In the genomic region with DNA sequence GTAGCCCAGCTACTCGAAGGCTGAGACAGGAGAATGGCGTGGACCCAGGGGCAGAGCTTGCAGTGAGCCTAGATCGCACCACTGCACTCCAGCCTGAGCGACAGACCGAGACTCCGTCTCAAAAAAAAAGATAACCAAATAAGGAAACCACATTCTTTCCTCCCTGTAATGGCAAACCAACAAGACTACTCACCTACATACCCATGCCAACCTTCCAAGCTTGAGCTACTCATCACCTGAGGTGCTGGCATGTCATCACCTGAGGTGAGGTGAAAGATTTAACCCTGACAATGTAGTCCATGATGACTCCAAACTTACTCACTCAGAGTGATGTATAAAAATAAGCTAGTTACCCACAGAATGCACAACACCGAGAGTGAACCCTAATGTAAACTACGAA, we compare ENCODE assay signal across 19 cellular contexts.
A peak's percentile ranks its signal among the peaks of the same experiment; 100 is the strongest.
DNase-seq lines count a peak whose midpoint lies in the region; ATAC-seq and FAIRE-seq lines count a peak whose summit lies in the region.
"Had no signal": no experiment of that assay in that cellular context is flagged by ENCODE, and none has a peak within 500 bp of the region (broad histone marks: within the 10 kb centered on the region; RNA-seq: fewer than 3 reads in every experiment).

No MANE protein-coding gene starts in this region.

- no peak overlapping the region for H3K27ac ChIP-seq in naive thymus-derived CD4-positive, alpha-beta T cell (ENCODE audit: low read depth, low read length)
- no peak overlapping the region for H3K27ac ChIP-seq in small intestine (ENCODE audit: low read depth in 1 of 2, low read length in 1 of 2)
- H3K27ac ChIP-seq: upper lobe of right lung had no signal

- no peak overlapping the region for H3K4me3 Mint-ChIP-seq in activated T-cell treated with anti-CD3 and anti-CD28 coated beads, Interleukin-2, amount 50 U/mL, for 72 hours
- H3K4me3 Mint-ChIP-seq in activated naive CD8-positive, alpha-beta T cell treated with anti-CD3 and anti-CD28 coated beads, Interleukin-2, amount 10 ng/mL, durations not matched to agents 7 days and 5 days: no peak overlapping the region
- peak overlapping the region in 1 of 10 donors; percentile 52 for H3K4me3 Mint-ChIP-seq in naive thymus-derived CD4-positive, alpha-beta T cell
- H3K4me3 Mint-ChIP-seq: GM23338 had no signal

- H3K36me3 Mint-ChIP-seq in activated T-cell treated with anti-CD3 and anti-CD28 coated beads, Interleukin-2, amount 50 U/mL, for 72 hours (ENCODE audit: insufficient read depth in 2 of 2): peaks cover 3 to 7% of the 10 kb centered on the region in 2 donors
- H3K36me3 Mint-ChIP-seq in activated naive CD8-positive, alpha-beta T cell treated with anti-CD3 and anti-CD28 coated beads, Interleukin-2, amount 10 ng/mL, durations not matched to agents 7 days and 5 days: peaks cover 26% of the 10 kb centered on the region
- peaks cover under 1 to 16% (median 4%) of the 10 kb centered on the region in 5 donors for H3K36me3 Mint-ChIP-seq in naive thymus-derived CD4-positive, alpha-beta T cell

- no peak for DNase-seq in activated T-cell treated with anti-CD3 and anti-CD28 coated beads, Interleukin-2, amount 50 U/mL, for 72 hours
- DNase-seq in activated T-cell treated with anti-CD3 and anti-CD28 coated beads, Interleukin-2, amount 50 U/mL, for 48 hours: no peak
- DNase-seq in HTR-8/SVneo (ENCODE audit: insufficient read length, low spot score) (no peak), NCI-H1105 treated with DMSO at 0.1 percent for 48 hours (lab: John Stamatoyannopoulos, UW) (no peak), small intestine (no peak)
- no peak for DNase-seq in activated naive CD8-positive, alpha-beta T cell treated with anti-CD3 and anti-CD28 coated beads, Interleukin-2, amount 10 ng/mL, durations not matched to agents 7 days and 5 days
- no peak for DNase-seq in naive thymus-derived CD4-positive, alpha-beta T cell
- DNase-seq: activated CD4-positive, alpha-beta T cell treated with anti-CD3 and anti-CD28 coated beads, Interleukin-2, amount 50 U/mL, for 1 hour; activated gamma-delta T cell treated with Interleukin-2 at 50 U/mL for 16 hours; effector memory CD4-positive, alpha-beta T cell; MG63; NCI-H2029 treated with DMSO at 0.1 percent for 48 hours; NCI-H69; stimulated activated naive CD4-positive, alpha-beta T cell; upper lobe of right lung had no signal

- intact Hi-C loops in naive thymus-derived CD4-positive, alpha-beta T cell (cut with micrococcal nuclease): loop anchor here (5.0 kb wide), 3 partner anchors 34 to 119 kb away; a partner anchor contains a TSS

- ATAC-seq in activated T-cell treated with anti-CD3 and anti-CD28 coated beads, Interleukin-2, amount 50 U/mL, for 72 hours (replicated peaks in 1 of 2): peak; percentile 40 to 43
- no peak for ATAC-seq in activated naive CD8-positive, alpha-beta T cell treated with anti-CD3 and anti-CD28 coated beads, Interleukin-2, amount 10 ng/mL, durations not matched to agents 7 days and 5 days (ENCODE audit: low read depth)
- no peak for ATAC-seq in naive thymus-derived CD4-positive, alpha-beta T cell
- no peak for ATAC-seq in GM19328 (IDR thresholded peaks at IDR 0.05; ENCODE audit: unreplicated experiment)
- ATAC-seq: GM23338, Right ventricle myocardium inferior, upper lobe of right lung had no signal

- POLR2A ChIA-PET in activated naive CD8-positive, alpha-beta T cell treated with anti-CD3 and anti-CD28 coated beads, Interleukin-2, amount 10 ng/mL, durations not matched to agents 7 days and 5 days (lab: Charles Lee): no interaction called here
- POLR2A ChIA-PET in naive thymus-derived CD4-positive, alpha-beta T cell (lab: Charles Lee): interaction anchor here (1.0 kb wide), 1 partner anchor 164 kb away, joined by 5 read pairs; a partner anchor contains a TSS

- H3K27me3 Mint-ChIP-seq in activated T-cell treated with anti-CD3 and anti-CD28 coated beads, Interleukin-2, amount 50 U/mL, for 72 hours (ENCODE audit: low read depth): no peaks in the 10 kb centered on the region
- no peaks in the 10 kb centered on the region for H3K27me3 Mint-ChIP-seq in activated naive CD8-positive, alpha-beta T cell treated with anti-CD3 and anti-CD28 coated beads, Interleukin-2, amount 10 ng/mL, durations not matched to agents 7 days and 5 days
- no peaks in the 10 kb centered on the region for H3K27me3 Mint-ChIP-seq in naive thymus-derived CD4-positive, alpha-beta T cell

- H3K27ac Mint-ChIP-seq in activated T-cell treated with anti-CD3 and anti-CD28 coated beads, Interleukin-2, amount 50 U/mL, for 72 hours: peak overlapping the region; percentile 42
- peak overlapping the region; percentile 47 for H3K27ac Mint-ChIP-seq in activated naive CD8-positive, alpha-beta T cell treated with anti-CD3 and anti-CD28 coated beads, Interleukin-2, amount 10 ng/mL, durations not matched to agents 7 days and 5 days
- H3K27ac Mint-ChIP-seq in naive thymus-derived CD4-positive, alpha-beta T cell: peak overlapping the region; percentile 51 to 97 (median 74)
- H3K27ac Mint-ChIP-seq: GM23338 had no signal

- 76 to 91% (median 83%) methylated on average over 8 of the region's 8 CpGs for WGBS in small intestine, 3 donors

- H3K9me3 ChIP-seq in naive thymus-derived CD4-positive, alpha-beta T cell (ENCODE audit: control insufficient read depth in 2 of 3, low read length in 3 of 3): no peaks in the 10 kb centered on the region
- H3K9me3 ChIP-seq in small intestine (ENCODE audit: control insufficient read depth, low read depth): no peaks in the 10 kb centered on the region
- H3K9me3 ChIP-seq: MG63, upper lobe of right lung had no signal

- H3K4me1 ChIP-seq in naive thymus-derived CD4-positive, alpha-beta T cell (ENCODE audit: control insufficient read depth in 2 of 2, insufficient read depth in 2 of 2, low read length in 2 of 2): peaks cover 44 to 47% of the 10 kb centered on the region in 2 donors
- H3K4me1 ChIP-seq in small intestine (ENCODE audit: control insufficient read depth in 2 of 2, insufficient read depth in 1 of 2, low read depth in 1 of 2, low read length in 1 of 2): peaks cover 0 to 8% of the 10 kb centered on the region in 2 donors

- H3K36me3 ChIP-seq in naive thymus-derived CD4-positive, alpha-beta T cell (ENCODE audit: control insufficient read depth in 2 of 3, insufficient read depth in 3 of 3, low read length in 3 of 3): peaks cover 0 to 4% (median 0%) of the 10 kb centered on the region in 3 experiments
- H3K36me3 ChIP-seq in small intestine (ENCODE audit: control insufficient read depth in 2 of 2, insufficient read depth in 2 of 2, low read length in 2 of 2): no peaks in the 10 kb centered on the region
- H3K36me3 ChIP-seq: MG63, upper lobe of right lung had no signal

- H3K4me3 ChIP-seq in naive thymus-derived CD4-positive, alpha-beta T cell (ENCODE audit: low read length): no peak overlapping the region
- H3K4me3 ChIP-seq in small intestine (ENCODE audit: low read depth in 1 of 2, low read length in 2 of 2): no peak overlapping the region
- H3K4me3 ChIP-seq: GM23338, MG63, upper lobe of right lung had no signal

- no peaks in the 10 kb centered on the region for H3K27me3 ChIP-seq in naive thymus-derived CD4-positive, alpha-beta T cell (ENCODE audit: control insufficient read depth in 2 of 2, insufficient read depth in 2 of 2, low read length in 2 of 2)
- H3K27me3 ChIP-seq in small intestine (ENCODE audit: control insufficient read depth in 2 of 2, insufficient read depth in 2 of 2, low read length in 2 of 2): no peaks in the 10 kb centered on the region
- H3K27me3 ChIP-seq: MG63, upper lobe of right lung had no signal

- no peaks in the 10 kb centered on the region for H3K9me3 Mint-ChIP-seq in activated T-cell treated with anti-CD3 and anti-CD28 coated beads, Interleukin-2, amount 50 U/mL, for 72 hours
- H3K9me3 Mint-ChIP-seq in activated naive CD8-positive, alpha-beta T cell treated with anti-CD3 and anti-CD28 coated beads, Interleukin-2, amount 10 ng/mL, durations not matched to agents 7 days and 5 days: no peaks in the 10 kb centered on the region
- H3K9me3 Mint-ChIP-seq in naive thymus-derived CD4-positive, alpha-beta T cell: no peaks in the 10 kb centered on the region
- H3K9me3 Mint-ChIP-seq: GM23338 had no signal

- FAIRE-seq in HTR-8/SVneo (lab: Jason Lieb, UNC): peak; percentile 59
- FAIRE-seq in small intestine (lab: Jason Lieb, UNC): no peak
- FAIRE-seq: D721Med had no signal

- CTCF ChIA-PET in naive thymus-derived CD4-positive, alpha-beta T cell (lab: Charles Lee): interaction anchor here (1.0 kb wide), 1 partner anchor 26 kb away, joined by 4 read pairs; no protein-coding TSS in a partner anchor

- peaks cover 61% of the 10 kb centered on the region for H3K4me1 Mint-ChIP-seq in activated T-cell treated with anti-CD3 and anti-CD28 coated beads, Interleukin-2, amount 50 U/mL, for 72 hours (ENCODE audit: low read depth)
- peaks cover 50% of the 10 kb centered on the region for H3K4me1 Mint-ChIP-seq in activated naive CD8-positive, alpha-beta T cell treated with anti-CD3 and anti-CD28 coated beads, Interleukin-2, amount 10 ng/mL, durations not matched to agents 7 days and 5 days
- peaks cover 32 to 72% (median 62%) of the 10 kb centered on the region in 7 donors for H3K4me1 Mint-ChIP-seq in naive thymus-derived CD4-positive, alpha-beta T cell

Comparison
In these comparisons a context has a peak if more than half of its experiments do, and no peak if none do; other contexts are left out.
1. ATAC-seq: peak in activated T-cell treated with anti-CD3 and anti-CD28 coated beads, Interleukin-2, amount 50 U/mL, for 72 hours (2 of 2); none in activated naive CD8-positive, alpha-beta T cell treated with anti-CD3 and anti-CD28 coated beads, Interleukin-2, amount 10 ng/mL, durations not matched to agents 7 days and 5 days (single experiment), naive thymus-derived CD4-positive, alpha-beta T cell (single experiment) and GM19328 (single experiment).
2. Peak in every context shown above with its lines, with median percentiles within 50 percentile points of each other: H3K27ac Mint-ChIP-seq.